ENCODE assay signal across 21 cellular contexts in genomic region chr17:40134184-40134583, GRCh38. TPM values are rescaled to one million over a fixed set of nuclear protein-coding genes. Genes with fewer than 3 reads are reported as not detected.
DNase-seq lines count a peak whose midpoint lies in the region; ATAC-seq and TF ChIP-seq lines count a peak whose summit lies in the region.
"Had no signal": no experiment of that assay in that cellular context is flagged by ENCODE, and none has a peak within 500 bp of the region (broad histone marks: within the 10 kb centered on the region; RNA-seq: fewer than 3 reads in every experiment).

No MANE protein-coding gene starts in this region.

- H3K27ac Mint-ChIP-seq in activated CD8-positive, alpha-beta T cell treated with anti-CD3 and anti-CD28 coated beads for 36 hours, result peak overlapping the region; percentile 72
- H3K27ac Mint-ChIP-seq in activated CD8-positive, alpha-beta T cell treated with anti-CD3 and anti-CD28 coated beads, Interleukin-2, amount 10 ng/mL, durations not matched to agents 7 days and 5 days, result no peak overlapping the region
- H3K27ac Mint-ChIP-seq in memory B cell (peak overlapping the region; percentile 24), progenitor cell of endocrine pancreas (peak overlapping the region; percentile 75)
- H3K27ac Mint-ChIP-seq in activated CD4-positive, alpha-beta T cell treated with anti-CD3 and anti-CD28 coated beads for 36 hours, result no peak overlapping the region
- H3K27ac Mint-ChIP-seq: activated T-helper 2 cell treated with anti-CD3 and anti-CD28 coated beads, Interferon-gamma antibody, Interleukin-2, Interleukin-4, amounts not matched to agents 10 μg/mL and 5 μg/mL and 100 μg/mL, durations not matched to agents 14 hours and 24 hours and 36 hours had no signal

- intact Hi-C loops in activated CD8-positive, alpha-beta T cell treated with anti-CD3 and anti-CD28 coated beads for 36 hours (cut with micrococcal nuclease), result no loop called here
- intact Hi-C loops in activated CD4-positive, alpha-beta T cell treated with anti-CD3 and anti-CD28 coated beads for 36 hours (cut with DNase I, micrococcal nuclease), result no loop called here

- no peaks in the 10 kb centered on the region for H3K27me3 ChIP-seq in foreskin keratinocyte

- no peaks in the 10 kb centered on the region for H3K9me3 ChIP-seq in SK-N-MC (ENCODE audit: low read depth, low read length)

- H3K27me3 Mint-ChIP-seq in activated CD8-positive, alpha-beta T cell treated with anti-CD3 and anti-CD28 coated beads for 36 hours, result no peaks in the 10 kb centered on the region
- H3K27me3 Mint-ChIP-seq in activated CD8-positive, alpha-beta T cell treated with anti-CD3 and anti-CD28 coated beads, Interleukin-2, amount 10 ng/mL, durations not matched to agents 7 days and 5 days (ENCODE audit: low read depth), result no peaks in the 10 kb centered on the region
- H3K27me3 Mint-ChIP-seq in memory B cell (no peaks in the 10 kb centered on the region), progenitor cell of endocrine pancreas (no peaks in the 10 kb centered on the region)
- no peaks in the 10 kb centered on the region for H3K27me3 Mint-ChIP-seq in activated CD4-positive, alpha-beta T cell treated with anti-CD3 and anti-CD28 coated beads for 36 hours

- H3K27ac ChIP-seq in SK-N-MC (peak overlapping the region; percentile 58; the same call in 1 of the 2 replicates), foreskin keratinocyte (no peak overlapping the region)

- H3K9ac ChIP-seq in SK-N-MC (ENCODE audit: insufficient read length), result no peak overlapping the region

- H3K36me3 Mint-ChIP-seq in activated CD8-positive, alpha-beta T cell treated with anti-CD3 and anti-CD28 coated beads for 36 hours (ENCODE audit: low read depth), result peaks cover 71% of the 10 kb centered on the region
- H3K36me3 Mint-ChIP-seq in activated CD8-positive, alpha-beta T cell treated with anti-CD3 and anti-CD28 coated beads, Interleukin-2, amount 10 ng/mL, durations not matched to agents 7 days and 5 days (ENCODE audit: low read depth), result peaks cover 83% of the 10 kb centered on the region
- H3K36me3 Mint-ChIP-seq in memory B cell, result peaks cover 33% of the 10 kb centered on the region
- H3K36me3 Mint-ChIP-seq in progenitor cell of endocrine pancreas (ENCODE audit: insufficient read depth), result peaks cover 48% of the 10 kb centered on the region
- H3K36me3 Mint-ChIP-seq in activated CD4-positive, alpha-beta T cell treated with anti-CD3 and anti-CD28 coated beads for 36 hours (ENCODE audit: low read depth), result peaks cover 68% of the 10 kb centered on the region

- no peak overlapping the region for H3K4me3 ChIP-seq in SK-N-MC

- no peaks in the 10 kb centered on the region for H3K9me3 Mint-ChIP-seq in activated CD8-positive, alpha-beta T cell treated with anti-CD3 and anti-CD28 coated beads for 36 hours
- H3K9me3 Mint-ChIP-seq in activated CD8-positive, alpha-beta T cell treated with anti-CD3 and anti-CD28 coated beads, Interleukin-2, amount 10 ng/mL, durations not matched to agents 7 days and 5 days (ENCODE audit: insufficient read depth), result no peaks in the 10 kb centered on the region
- H3K9me3 Mint-ChIP-seq in memory B cell (no peaks in the 10 kb centered on the region), progenitor cell of endocrine pancreas (ENCODE audit: low read depth) (no peaks in the 10 kb centered on the region)
- no peaks in the 10 kb centered on the region for H3K9me3 Mint-ChIP-seq in activated CD4-positive, alpha-beta T cell treated with anti-CD3 and anti-CD28 coated beads for 36 hours (ENCODE audit: low read depth)
- H3K9me3 Mint-ChIP-seq: activated T-helper 2 cell treated with anti-CD3 and anti-CD28 coated beads, Interferon-gamma antibody, Interleukin-2, Interleukin-4, amounts not matched to agents 10 μg/mL and 5 μg/mL and 100 μg/mL, durations not matched to agents 14 hours and 24 hours and 36 hours; WTC11 had no signal

- peaks cover 25% of the 10 kb centered on the region for H3K4me1 Mint-ChIP-seq in activated CD8-positive, alpha-beta T cell treated with anti-CD3 and anti-CD28 coated beads for 36 hours (ENCODE audit: low read depth)
- H3K4me1 Mint-ChIP-seq in activated CD8-positive, alpha-beta T cell treated with anti-CD3 and anti-CD28 coated beads, Interleukin-2, amount 10 ng/mL, durations not matched to agents 7 days and 5 days (ENCODE audit: low read depth), result peaks cover 16% of the 10 kb centered on the region
- no peaks in the 10 kb centered on the region for H3K4me1 Mint-ChIP-seq in memory B cell
- H3K4me1 Mint-ChIP-seq in progenitor cell of endocrine pancreas (ENCODE audit: low read depth), result peaks cover 10% of the 10 kb centered on the region
- peaks cover 21% of the 10 kb centered on the region for H3K4me1 Mint-ChIP-seq in activated CD4-positive, alpha-beta T cell treated with anti-CD3 and anti-CD28 coated beads for 36 hours

- no peak for ATAC-seq in activated CD8-positive, alpha-beta T cell treated with anti-CD3 and anti-CD28 coated beads for 36 hours
- no peak for ATAC-seq in activated CD8-positive, alpha-beta T cell treated with anti-CD3 and anti-CD28 coated beads, Interleukin-2, amount 10 ng/mL, durations not matched to agents 7 days and 5 days
- ATAC-seq in memory B cell (ENCODE audit: low read depth) (no peak), foreskin keratinocyte (no peak)
- no peak for ATAC-seq in activated CD4-positive, alpha-beta T cell treated with anti-CD3 and anti-CD28 coated beads for 36 hours
- ATAC-seq: WTC11 had no signal

- POLR2A ChIA-PET in activated CD8-positive, alpha-beta T cell treated with anti-CD3 and anti-CD28 coated beads for 36 hours (lab: Charles Lee), result interaction anchor here (1.0 to 3.5 kb wide), 4 partner anchors 10 to 34 kb away, joined by 3 to 31 read pairs (median 8); partner anchors contain the start of gene NR1D1
- POLR2A ChIA-PET in activated CD8-positive, alpha-beta T cell treated with anti-CD3 and anti-CD28 coated beads, Interleukin-2, amount 10 ng/mL, durations not matched to agents 7 days and 5 days (lab: Charles Lee), result interaction anchor here (1.8 kb wide), 1 partner anchor 10 kb away, joined by 11 read pairs; no protein-coding TSS in a partner anchor
- POLR2A ChIA-PET in activated CD4-positive, alpha-beta T cell treated with anti-CD3 and anti-CD28 coated beads for 36 hours (lab: Charles Lee), result interaction anchor here (0.8 to 2.3 kb wide), 2 partner anchors 21 to 178 kb away, joined by 3 to 12 read pairs; no protein-coding TSS in a partner anchor

- H3K36me3 ChIP-seq in SK-N-MC (ENCODE audit: insufficient read depth, low read length), result peaks cover 87% of the 10 kb centered on the region

- peaks cover 2% of the 10 kb centered on the region for H3K4me1 ChIP-seq in foreskin keratinocyte

- H3K4me3 Mint-ChIP-seq in activated CD8-positive, alpha-beta T cell treated with anti-CD3 and anti-CD28 coated beads for 36 hours, result no peak overlapping the region
- no peak overlapping the region for H3K4me3 Mint-ChIP-seq in activated CD8-positive, alpha-beta T cell treated with anti-CD3 and anti-CD28 coated beads, Interleukin-2, amount 10 ng/mL, durations not matched to agents 7 days and 5 days
- H3K4me3 Mint-ChIP-seq in memory B cell (no peak overlapping the region), progenitor cell of endocrine pancreas (ENCODE audit: low read depth) (no peak overlapping the region)
- H3K4me3 Mint-ChIP-seq in activated CD4-positive, alpha-beta T cell treated with anti-CD3 and anti-CD28 coated beads for 36 hours, result no peak overlapping the region
- H3K4me3 Mint-ChIP-seq: WTC11 had no signal

- no peak for DNase-seq in activated CD8-positive, alpha-beta T cell treated with anti-CD3 and anti-CD28 coated beads for 36 hours
- DNase-seq in activated CD8-positive, alpha-beta T cell treated with anti-CD3 and anti-CD28 coated beads, Interleukin-2, amount 10 ng/mL, durations not matched to agents 7 days and 5 days, result no peak
- DNase-seq in SK-N-MC (ENCODE audit: low read depth, low spot score) (no peak), memory B cell (ENCODE audit: low spot score in 2 of 2) (no peak), progenitor cell of endocrine pancreas (ENCODE audit: low spot score, unreplicated experiment) (no peak), medulla oblongata (ENCODE audit: extremely low spot score) (no peak), foreskin keratinocyte (no peak)
- DNase-seq in activated CD4-positive, alpha-beta T cell treated with anti-CD3 and anti-CD28 coated beads for 36 hours, result no peak
- DNase-seq: activated CD8-positive, alpha-beta memory T cell treated with anti-CD3 and anti-CD28 coated beads for 24 hours; aorta; C1 segment of cervical spinal cord; DMS53; midbrain; NCI-H1092; NCI-H2081; NCI-H524 treated with DMSO at 0.1 percent for 48 hours; OCI-M1; posterior cingulate gyrus; stimulated activated CD4-positive, alpha-beta T cell treated with anti-CD3 and anti-CD28 coated beads, Interleukin-4, amount 100 ng/mL, for 1 hour had no signal

- CTCF ChIA-PET in activated CD8-positive, alpha-beta T cell treated with anti-CD3 and anti-CD28 coated beads for 36 hours (lab: Charles Lee), result interaction anchor here (0.8 to 3.4 kb wide), 6 partner anchors 10 to 121 kb away, joined by 3 to 19 read pairs (median 7); no protein-coding TSS in a partner anchor
- CTCF ChIA-PET in activated CD8-positive, alpha-beta T cell treated with anti-CD3 and anti-CD28 coated beads, Interleukin-2, amount 10 ng/mL, durations not matched to agents 7 days and 5 days (lab: Charles Lee), result interaction anchor here (0.9 to 3.7 kb wide), 8 partner anchors 10 to 59 kb away, joined by 3 to 25 read pairs (median 4); no protein-coding TSS in a partner anchor
- CTCF ChIA-PET in activated CD4-positive, alpha-beta T cell treated with anti-CD3 and anti-CD28 coated beads for 36 hours (lab: Charles Lee), result interaction anchor here (1.1 to 3.8 kb wide), 4 partner anchors 22 to 69 kb away, joined by 3 to 25 read pairs (median 6); no protein-coding TSS in a partner anchor

- no peak for TF ChIP-seq CTCF in activated CD8-positive, alpha-beta T cell treated with anti-CD3 and anti-CD28 coated beads for 36 hours (IDR thresholded peaks at IDR 0.05)
- TF ChIP-seq CTCF in progenitor cell of endocrine pancreas (IDR thresholded peaks at IDR 0.05; ENCODE audit: unreplicated experiment), result no peak
- no peak for TF ChIP-seq CTCF in foreskin keratinocyte (conservative IDR thresholded peaks at IDR 0.05)

RNA-seq across cellular contexts. Expression of gene CASC3, which starts 6.2 kb away (rescaled TPM):
- total RNA-seq in activated CD8-positive, alpha-beta T cell treated with anti-CD3 and anti-CD28 coated beads for 36 hours, result 10 to 100 TPM; 75.1 to 75.6 TPM
- 10 to 100 TPM; 66.2 to 67.7 TPM for total RNA-seq in activated CD8-positive, alpha-beta T cell treated with anti-CD3 and anti-CD28 coated beads, Interleukin-2, amount 10 ng/mL, durations not matched to agents 7 days and 5 days
- 121 and 122 TPM in 2 replicates for total RNA-seq in progenitor cell of endocrine pancreas
- total RNA-seq in activated CD4-positive, alpha-beta T cell treated with anti-CD3 and anti-CD28 coated beads for 36 hours, result 100 to 1,000 TPM in 1 of 2 experiments, 10 to 100 TPM in 1; 88.3 to 104 TPM
- total RNA-seq in foreskin keratinocyte, result 34.7 and 35.6 TPM in 2 replicates
- polyA plus RNA-seq in foreskin keratinocyte, result 23.7 and 25.1 TPM in 2 replicates

RNA-seq across cellular contexts. Expression of gene MSL1, which starts 12.4 kb away (rescaled TPM):
- 10 to 100 TPM; 69.0 to 70.1 TPM for total RNA-seq in activated CD8-positive, alpha-beta T cell treated with anti-CD3 and anti-CD28 coated beads for 36 hours
- 10 to 100 TPM; 80.5 to 83.2 TPM for total RNA-seq in activated CD8-positive, alpha-beta T cell treated with anti-CD3 and anti-CD28 coated beads, Interleukin-2, amount 10 ng/mL, durations not matched to agents 7 days and 5 days
- total RNA-seq in progenitor cell of endocrine pancreas, result 137 and 143 TPM in 2 replicates
- total RNA-seq in activated CD4-positive, alpha-beta T cell treated with anti-CD3 and anti-CD28 coated beads for 36 hours, result 10 to 100 TPM; 81.7 to 89.6 TPM
- total RNA-seq in foreskin keratinocyte, result 57.7 and 60.6 TPM in 2 replicates
- polyA plus RNA-seq in foreskin keratinocyte, result 35.5 and 44.6 TPM in 2 replicates

RNA-seq across cellular contexts. Expression of gene NR1D1, which starts 33.8 kb away (rescaled TPM):
- 1 to 10 TPM; 6.0 to 6.5 TPM for total RNA-seq in activated CD8-positive, alpha-beta T cell treated with anti-CD3 and anti-CD28 coated beads for 36 hours
- total RNA-seq in activated CD8-positive, alpha-beta T cell treated with anti-CD3 and anti-CD28 coated beads, Interleukin-2, amount 10 ng/mL, durations not matched to agents 7 days and 5 days, result 1 to 10 TPM; 4.1 to 4.9 TPM
- 2.4 and 2.6 TPM in 2 replicates for total RNA-seq in progenitor cell of endocrine pancreas
- total RNA-seq in activated CD4-positive, alpha-beta T cell treated with anti-CD3 and anti-CD28 coated beads for 36 hours, result 1 to 10 TPM; 5.2 to 5.4 TPM
- total RNA-seq in foreskin keratinocyte, result 5.7 and 6.1 TPM in 2 replicates
- polyA plus RNA-seq in foreskin keratinocyte, result 7.3 and 9.0 TPM in 2 replicates

RNA-seq across cellular contexts. Expression of gene RAPGEFL1, which starts 43.1 kb away (rescaled TPM):
- total RNA-seq in activated CD8-positive, alpha-beta T cell treated with anti-CD3 and anti-CD28 coated beads for 36 hours, result 1 to 10 TPM; 3.8 to 5.4 TPM
- total RNA-seq in activated CD8-positive, alpha-beta T cell treated with anti-CD3 and anti-CD28 coated beads, Interleukin-2, amount 10 ng/mL, durations not matched to agents 7 days and 5 days, result 1 to 10 TPM; 4.8 to 5.3 TPM
- total RNA-seq in progenitor cell of endocrine pancreas, result 17.0 and 18.3 TPM in 2 replicates
- total RNA-seq in activated CD4-positive, alpha-beta T cell treated with anti-CD3 and anti-CD28 coated beads for 36 hours, result 1 to 10 TPM; 5.1 to 6.2 TPM
- total RNA-seq in foreskin keratinocyte, result 5.0 and 8.4 TPM in 2 replicates
- polyA plus RNA-seq in foreskin keratinocyte, result 3.6 and 6.1 TPM in 2 replicates

Comparison
In these comparisons a context has a peak if more than half of its experiments do, and no peak if none do; other contexts are left out.
1. H3K27ac Mint-ChIP-seq: peak in activated CD8-positive, alpha-beta T cell treated with anti-CD3 and anti-CD28 coated beads for 36 hours (single experiment), memory B cell (single experiment) and progenitor cell of endocrine pancreas (single experiment); none in activated CD8-positive, alpha-beta T cell treated with anti-CD3 and anti-CD28 coated beads, Interleukin-2, amount 10 ng/mL, durations not matched to agents 7 days and 5 days (single experiment) and activated CD4-positive, alpha-beta T cell treated with anti-CD3 and anti-CD28 coated beads for 36 hours (single experiment).